ENCODE assay signal across 22 cellular contexts in genomic region chr7:126656165-126656564, GRCh38.
"Had no signal": no experiment of that assay in that cellular context is flagged by ENCODE, and none has a peak within 500 bp of the region (broad histone marks: within the 10 kb centered on the region; RNA-seq: fewer than 3 reads in every experiment).

No MANE protein-coding gene starts in this region.

- H3K4me2 ChIP-seq: hepatocyte had no signal

- H3K4me3 Mint-ChIP-seq: naive thymus-derived CD8-positive, alpha-beta T cell; neural crest cell had no signal

- DNase-seq: colonic mucosa; dermis blood vessel endothelial cell; erythroblast; foreskin melanocyte; head of caudate nucleus; left colon; left ventricle myocardium superior; mucosa of descending colon; naive thymus-derived CD8-positive, alpha-beta T cell; nucleus accumbens; pancreas; right cardiac atrium; small intestine; stimulated activated CD4-positive, alpha-beta T cell treated with anti-CD3 and anti-CD28 coated beads, Interleukin-12 subunit alpha, Interleukin-12 subunit beta, amount 100 ng/mL, for 4 hours; stimulated activated naive CD4-positive, alpha-beta T cell; stomach; substantia nigra; trophoblast cell had no signal

- H3K4me1 ChIP-seq: colonic mucosa, pancreas, stomach had no signal

- ATAC-seq: left colon; left ventricle myocardium superior; mucosa of descending colon; naive thymus-derived CD8-positive, alpha-beta T cell; pancreas; right cardiac atrium had no signal

- H2AFZ ChIP-seq: hepatocyte had no signal

- H3K27me3 ChIP-seq: colonic mucosa, hepatocyte, pancreas, stomach had no signal

- H3K79me2 ChIP-seq: hepatocyte had no signal

- H3K36me3 Mint-ChIP-seq: naive thymus-derived CD8-positive, alpha-beta T cell had no signal

- H3K9me3 Mint-ChIP-seq: neural crest cell had no signal

- H3K4me3 ChIP-seq: colonic mucosa, hepatocyte, mucosa of descending colon, pancreas, stomach, thoracic aorta had no signal

- H3K27me3 Mint-ChIP-seq: progenitor cell of endocrine pancreas had no signal

- H3K27ac ChIP-seq: colonic mucosa, hepatocyte, pancreas, stomach, thoracic aorta had no signal

- H3K36me3 ChIP-seq: colonic mucosa, pancreas, stomach, thoracic aorta had no signal

- H3K4me1 Mint-ChIP-seq: naive thymus-derived CD8-positive, alpha-beta T cell; neural crest cell had no signal

- H3K9me3 ChIP-seq: colonic mucosa, mucosa of descending colon, pancreas, thoracic aorta had no signal

- H3K27ac Mint-ChIP-seq: naive thymus-derived CD8-positive, alpha-beta T cell; progenitor cell of endocrine pancreas had no signal
